In the genomic region with DNA sequence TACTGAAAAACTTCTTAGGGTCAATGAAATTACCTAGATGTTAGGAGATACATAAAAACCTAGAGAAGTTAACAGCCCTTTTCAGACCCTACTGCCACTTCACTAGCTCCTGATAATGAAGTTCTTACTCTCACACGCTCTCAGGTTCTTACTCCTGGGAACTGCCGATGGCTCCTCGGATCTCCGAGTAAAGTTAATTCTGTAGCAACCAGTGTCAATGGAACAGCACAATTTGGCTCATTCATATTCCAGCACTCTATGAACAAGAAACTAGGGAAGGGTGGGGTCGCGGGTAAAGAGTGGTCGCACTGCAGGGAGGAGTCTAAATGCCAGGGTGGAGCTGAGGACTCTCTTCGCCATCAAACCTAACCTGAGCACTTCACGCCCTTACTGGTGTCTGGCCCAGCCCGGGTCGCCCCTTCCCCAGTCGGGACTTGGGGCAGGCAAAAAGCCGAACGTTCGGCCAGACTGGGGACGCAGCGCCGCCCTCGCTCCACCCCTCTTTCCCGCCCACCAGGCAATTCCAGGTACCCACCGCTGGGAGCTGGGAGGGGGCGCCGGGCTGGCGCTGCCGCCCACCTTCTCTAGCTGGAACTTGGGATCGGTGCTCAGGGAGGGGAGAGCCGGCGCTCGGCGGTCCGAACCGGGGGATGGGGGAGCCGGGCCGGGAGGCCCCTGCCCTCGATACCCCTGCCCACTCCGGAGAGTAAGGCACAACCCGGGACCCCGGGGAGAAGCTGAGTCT, we compare ENCODE assay signal across 8 cellular contexts. TPM values are rescaled to one million over a fixed set of nuclear protein-coding genes. Genes with fewer than 3 reads are reported as not detected.
DNase-seq lines count a peak whose midpoint lies in the region; ATAC-seq and TF ChIP-seq lines count a peak whose summit lies in the region.

No MANE protein-coding gene starts in this region.

- H3K4ac ChIP-seq in neuronal stem cell (ENCODE audit: low read length), result no peak overlapping the region

- H3K9me2 ChIP-seq in PC-9 (ENCODE audit: insufficient read depth), result no peaks in the 10 kb centered on the region

- CTCF ChIA-PET in PC-9 (lab: Charles Lee), result interaction anchor here (0.6 kb wide), 2 partner anchors 160 to 283 kb away, joined by 4 to 5 read pairs; no protein-coding TSS in a partner anchor

- H3K36me3 ChIP-seq in PC-9 (ENCODE audit: low read depth) (no peaks in the 10 kb centered on the region), gastroesophageal sphincter (no peaks in the 10 kb centered on the region), neuronal stem cell (replicated peaks in 1 of 2; ENCODE audit: control insufficient read depth in 2 of 2, insufficient read depth in 2 of 2, low read length in 2 of 2) (no peaks in the 10 kb centered on the region), thoracic aorta (no peaks in the 10 kb centered on the region)

- intact Hi-C loops in PC-9 (cut with micrococcal nuclease; ENCODE audit: unreplicated experiment), result loop anchor here (5.0 kb wide), 1 partner anchor 46 kb away; no protein-coding TSS in a partner anchor

- no peak overlapping the region for H4K91ac ChIP-seq in neuronal stem cell (ENCODE audit: low read depth, low read length, poor library complexity)

- peaks cover 40% of the 10 kb centered on the region for H3K79me2 ChIP-seq in PC-9 (ENCODE audit: low read depth)

- H2BK120ac ChIP-seq in neuronal stem cell (ENCODE audit: low read depth, low read length), result peak overlapping the region; percentile 98

- peak overlapping the region; percentile 82 for H2BK12ac ChIP-seq in neuronal stem cell (ENCODE audit: low read length)

- TF ChIP-seq CTCF in PC-9 (conservative IDR thresholded peaks at IDR 0.05) (peak; percentile 49; the same call in 1 of the 2 replicates), gastroesophageal sphincter (IDR thresholded peaks at IDR 0.05) (peak; percentile 20 to 74 (median 62)), thoracic aorta (IDR thresholded peaks at IDR 0.05) (peak; percentile 60)

- H3K79me1 ChIP-seq in neuronal stem cell (ENCODE audit: low read depth, low read length), result no peaks in the 10 kb centered on the region

- peak overlapping the region; percentile 99 for H3K18ac ChIP-seq in neuronal stem cell (ENCODE audit: low read length)

- H3K27ac ChIP-seq in PC-9 (no peak overlapping the region), gastroesophageal sphincter (peak overlapping the region; percentile 84 to 98 (median 94)), neuronal stem cell (replicated peaks; ENCODE audit: low read length) (peak overlapping the region; percentile 88), thoracic aorta (peak overlapping the region; percentile 90 to 96)

- peak overlapping the region; percentile 47 for H3K14ac ChIP-seq in neuronal stem cell (ENCODE audit: low read length)

- H3K23ac ChIP-seq in neuronal stem cell (ENCODE audit: low read depth, low read length, poor library complexity), result peak overlapping the region; percentile 96

- DNase-seq in DMS 273 (lab: John Stamatoyannopoulos, UW; ENCODE audit: unreplicated experiment) (peak; percentile 86), PC-9 (peak; percentile 52 to 58), neuronal stem cell (ENCODE audit: low spot score) (peak; percentile 57), thoracic aorta (ENCODE audit: low spot score) (no peak)
- DNase-seq in activated effector memory CD4-positive, alpha-beta T cell treated with anti-CD3 and anti-CD28 coated beads, Interleukin-2, amount 50 U/mL, for 16 hours, result peak; percentile 81

- WGBS in gastroesophageal sphincter (ENCODE audit: low coverage in 1 of 2), 2 donors, result 0 to 4% methylated on average over 5 to 9 of the region's 38 CpGs
- no CpG with 5 or more reads among the region's 38 CpGs for whole genome bisulfite sequencing in neuronal stem cell (ENCODE audit: extremely low coverage in 2 of 2, insufficient read length in 2 of 2, insufficient replicate concordance in 1 of 2), 2 donors

- H3K4me1 ChIP-seq in PC-9 (replicated peaks; ENCODE audit: insufficient read depth) (peaks cover 26% of the 10 kb centered on the region), gastroesophageal sphincter (peaks cover 0 to 52% (median 0%) of the 10 kb centered on the region in 3 donors), neuronal stem cell (ENCODE audit: control insufficient read depth in 2 of 2, insufficient read depth in 1 of 2, low read depth in 1 of 2, low read length in 2 of 2) (peaks cover 0 to 4% of the 10 kb centered on the region in 2 donors), thoracic aorta (ENCODE audit: control insufficient read depth in 1 of 2, low read depth in 2 of 2) (peaks cover 7 to 32% of the 10 kb centered on the region in 2 donors)

- H3K4me2 ChIP-seq in PC-9 (peak overlapping the region; percentile 73), neuronal stem cell (ENCODE audit: insufficient read depth, low read length, poor library complexity, severe bottlenecking) (peak overlapping the region; percentile 77)

- no peak overlapping the region for H4K8ac ChIP-seq in neuronal stem cell (ENCODE audit: low read depth, low read length)

- H4K20me1 ChIP-seq in PC-9 (ENCODE audit: insufficient read depth), result no peaks in the 10 kb centered on the region

- no peaks in the 10 kb centered on the region for H3K9me3 ChIP-seq in PC-9 (ENCODE audit: insufficient read depth, low read depth)
- H3K9me3 ChIP-seq in gastroesophageal sphincter, result no peaks in the 10 kb centered on the region
- H3K9me3 ChIP-seq in neuronal stem cell (replicated peaks in 1 of 2; ENCODE audit: control insufficient read depth in 2 of 2, insufficient read depth in 1 of 2, low read depth in 1 of 2, low read length in 2 of 2), result peaks cover 0 to 19% of the 10 kb centered on the region in 2 donors
- no peaks in the 10 kb centered on the region for H3K9me3 ChIP-seq in thoracic aorta

- H2BK15ac ChIP-seq in neuronal stem cell (ENCODE audit: low read length), result peak overlapping the region; percentile 49

- BruUV-seq in PC-9 (replicated peaks; lab: Mats Ljungman, UMichigan), result TSS peak; percentile 37

- TF ChIP-seq POLR2A in gastroesophageal sphincter (IDR thresholded peaks at IDR 0.05), result no peak

- peak overlapping the region; percentile 92 for H2BK5ac ChIP-seq in neuronal stem cell (ENCODE audit: low read length)

- H2AK5ac ChIP-seq in neuronal stem cell (ENCODE audit: low read depth, low read length), result no peak overlapping the region

- peak overlapping the region; percentile 97 for H3K9ac ChIP-seq in neuronal stem cell (ENCODE audit: low read depth, low read length, poor library complexity)

- H3F3A ChIP-seq in PC-9 (ENCODE audit: insufficient read depth, low read depth), result 0 out of 2 replicates have a peak, but pooled peaks cover 6% of the 10 kb centered on the region

- POLR2A ChIA-PET in PC-9 (lab: Charles Lee; ENCODE audit: unreplicated experiment), result interaction anchor here (0.6 kb wide), 2 partner anchors 10 to 47 kb away, joined by 3 to 5 read pairs; no protein-coding TSS in a partner anchor

- H3K27me3 ChIP-seq in PC-9 (ENCODE audit: insufficient read depth, low read depth) (no peaks in the 10 kb centered on the region), gastroesophageal sphincter (no peaks in the 10 kb centered on the region), neuronal stem cell (ENCODE audit: control insufficient read depth in 3 of 3, insufficient read depth in 3 of 3, low read depth in 1 of 3, low read length in 3 of 3) (no peaks in the 10 kb centered on the region), thoracic aorta (replicated peaks; ENCODE audit: insufficient read depth) (no peaks in the 10 kb centered on the region)

- TF ChIP-seq EP300 in gastroesophageal sphincter (IDR thresholded peaks at IDR 0.05), result no peak

- H3K4me3 ChIP-seq in PC-9 (peak overlapping the region; percentile 95), gastroesophageal sphincter (peak overlapping the region; percentile 90 to 94), neuronal stem cell (ENCODE audit: low read length in 2 of 2) (peak overlapping the region; percentile 77 to 91), thoracic aorta (peak overlapping the region; percentile 93)

- H2AFZ ChIP-seq in PC-9 (peak overlapping the region; percentile 98), neuronal stem cell (ENCODE audit: low read length) (peak overlapping the region; percentile 96)

- ATAC-seq in GM19463 (IDR thresholded peaks at IDR 0.05; ENCODE audit: unreplicated experiment), result peak; percentile 58
- ATAC-seq in HG03565 (IDR thresholded peaks at IDR 0.05; ENCODE audit: unreplicated experiment), result peak; percentile 45
- ATAC-seq in gastroesophageal sphincter, result peak; percentile 73
- peak; percentile 38 for ATAC-seq in thoracic aorta (ENCODE audit: insufficient number of reproducible peaks, low FRiP score, low read depth)

RNA-seq across cellular contexts. Expression of a gene that starts 0.7 kb away (rescaled TPM):
- 9.3 and 13.8 TPM in 2 replicates for total RNA-seq in PC-9 (2021)
- total RNA-seq in gastroesophageal sphincter, result 100 to 1,000 TPM in 1 of 4 donors, 10 to 100 TPM in 3; 45.5 to 107 (median 78.1) TPM
- 14.4 TPM for polyA plus RNA-seq in neuronal stem cell (2013, experiment 1 of 2)
- 14.9 TPM for polyA plus RNA-seq in neuronal stem cell (2013, experiment 2 of 2)
- total RNA-seq in thoracic aorta, result 10 to 100 TPM; 43.7 to 44.7 TPM

RNA-seq across cellular contexts. Expression of a gene that starts 49.2 kb away (rescaled TPM):
- total RNA-seq in PC-9 (2021) (9.0 and 11.0 TPM in 2 replicates), gastroesophageal sphincter (10 to 100 TPM; 40.8 to 50.6 (median 46.3) TPM), thoracic aorta (10 to 100 TPM; 15.7 to 19.6 TPM)
- polyA plus RNA-seq in neuronal stem cell (2013, experiment 1 of 2), result 0.46 TPM
- polyA plus RNA-seq in neuronal stem cell (2013, experiment 2 of 2), result 0.42 TPM
